Comparison of ENCODE assay signal across 9 cellular contexts in the genomic region with DNA sequence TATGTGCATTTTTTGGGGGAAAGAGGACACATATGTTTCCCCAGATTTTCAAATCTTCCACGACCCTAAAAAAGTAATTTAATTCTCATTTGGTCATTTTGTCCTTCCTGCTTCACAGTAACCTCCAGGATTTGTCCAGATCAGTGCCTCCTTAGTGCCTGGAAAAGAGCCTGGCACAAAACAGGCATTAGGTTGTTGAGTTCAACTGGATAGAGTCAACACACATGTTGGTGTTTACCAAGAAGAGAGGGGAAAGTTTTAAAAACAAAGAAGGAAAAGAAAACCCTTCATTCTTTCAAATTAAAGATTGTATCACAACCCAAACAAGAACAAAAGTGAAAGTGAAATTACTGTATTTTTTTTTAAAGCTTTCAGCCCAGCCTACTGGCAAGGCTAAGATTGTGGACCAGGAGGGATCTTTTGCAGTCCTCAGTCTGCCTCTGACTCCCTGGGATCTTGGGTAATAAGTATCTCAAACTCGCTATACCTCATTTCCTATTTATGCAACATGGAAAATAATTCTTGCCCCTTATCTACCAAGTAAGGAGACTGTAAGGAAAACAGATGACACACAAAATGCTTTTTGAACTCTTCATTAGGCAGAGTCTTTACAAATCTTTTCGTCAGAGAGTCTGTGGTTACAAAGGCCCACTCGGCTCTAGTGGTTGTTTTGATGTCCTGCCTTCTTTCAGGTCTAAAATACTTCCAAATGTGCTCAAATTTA. TPM values are rescaled to one million over a fixed set of nuclear protein-coding genes. Genes with fewer than 3 reads are reported as not detected.
DNase-seq lines count a peak whose midpoint lies in the region; ATAC-seq and TF ChIP-seq lines count a peak whose summit lies in the region.
"Had no signal": no experiment of that assay in that cellular context is flagged by ENCODE, and none has a peak within 500 bp of the region (broad histone marks: within the 10 kb centered on the region; RNA-seq: fewer than 3 reads in every experiment).

No MANE protein-coding gene starts in this region.

- H3K27ac ChIP-seq in foreskin keratinocyte (peak overlapping the region; percentile 36), aorta (ENCODE audit: low read depth in 1 of 2, low read length in 2 of 2) (no peak overlapping the region)
- H3K27ac ChIP-seq: 22Rv1 had no signal

- H3K27me3 Mint-ChIP-seq in T-cell = no peaks in the 10 kb centered on the region

- no peak overlapping the region for H3K4me3 ChIP-seq in aorta (ENCODE audit: low read length in 2 of 2)

- peaks cover 7% of the 10 kb centered on the region for H3K4me1 ChIP-seq in foreskin keratinocyte
- no peaks in the 10 kb centered on the region for H3K4me1 ChIP-seq in aorta (ENCODE audit: control insufficient read depth in 1 of 2, insufficient read depth in 2 of 2, low read length in 2 of 2)

- POLR2A ChIA-PET in T-cell (lab: Charles Lee) = no interaction called here

- WGBS in aorta, 2 donors = 24 to 27% methylated on average over 4 of the region's 4 CpGs

- peaks cover 30 to 32% (median 31%) of the 10 kb centered on the region in 3 donors for H3K4me1 Mint-ChIP-seq in T-cell

- peak overlapping the region; percentile 65 to 73 (median 66) for H3K4me3 Mint-ChIP-seq in T-cell

- ATAC-seq in HG02973 (IDR thresholded peaks at IDR 0.05; ENCODE audit: unreplicated experiment) (peak; percentile 63), T-cell (replicated peaks in 1 of 4) (peak; percentile 61 to 86 (median 74)), foreskin keratinocyte (no peak), aorta (ENCODE audit: low FRiP score) (peak; percentile 38), HG03139 (IDR thresholded peaks at IDR 0.05; ENCODE audit: unreplicated experiment) (no peak)

- CTCF ChIA-PET in T-cell (lab: Charles Lee) = no interaction called here

- TF ChIP-seq CTCF in foreskin keratinocyte (conservative IDR thresholded peaks at IDR 0.05) = no peak

- H3K27me3 ChIP-seq in foreskin keratinocyte (no peaks in the 10 kb centered on the region), aorta (ENCODE audit: control insufficient read depth in 1 of 2, insufficient read depth in 2 of 2, low read length in 1 of 2) (no peaks in the 10 kb centered on the region)

- no peaks in the 10 kb centered on the region for H3K36me3 ChIP-seq in aorta (ENCODE audit: control insufficient read depth in 1 of 2, insufficient read depth in 2 of 2, low read length in 1 of 2)

- DNase-seq in DMS53 (lab: John Stamatoyannopoulos, UW) (peak; percentile 24), DMS53 treated with DMSO at 0.1 percent for 48 hours (lab: John Stamatoyannopoulos, UW; ENCODE audit: unreplicated experiment) (no peak), T-cell (peak in 8 of 34 experiments; percentile 2 to 18 (median 8)), foreskin keratinocyte (no peak), aorta (no peak), cerebellar nuclear complex (lab: John Stamatoyannopoulos, UW) (no peak)

- H3K9me3 ChIP-seq in aorta (ENCODE audit: control insufficient read depth, low read length) = no peaks in the 10 kb centered on the region

- intact Hi-C loops in aorta (cut with DNase I) = no loop called here

- H3K9me3 Mint-ChIP-seq in T-cell = no peaks in the 10 kb centered on the region

- peak overlapping the region; percentile 89 to 95 for H3K27ac Mint-ChIP-seq in T-cell

- no peaks in the 10 kb centered on the region for H3K36me3 Mint-ChIP-seq in T-cell

RNA-seq across cellular contexts. Expression of a gene that starts 57.8 kb away (rescaled TPM):
- 10 to 100 TPM; 19.2 to 29.9 (median 21.4) TPM for total RNA-seq in T-cell
- total RNA-seq in foreskin keratinocyte = 27.5 and 29.1 TPM in 2 replicates
- 6.2 and 6.8 TPM in 2 replicates for polyA plus RNA-seq in foreskin keratinocyte
- 10 to 100 TPM; 12.8 to 13.1 TPM for total RNA-seq in aorta
- 1 to 10 TPM; 2.1 to 3.2 TPM for polyA plus RNA-seq in aorta

Comparison
In these comparisons a context has a peak if more than half of its experiments do, and no peak if none do; other contexts are left out.
1. ATAC-seq: peak in HG02973 (single experiment), T-cell (4 of 4) and aorta (single experiment); none in foreskin keratinocyte (single experiment) and HG03139 (single experiment).